19 cellular contexts compared by ENCODE assay signal in the genomic region with DNA sequence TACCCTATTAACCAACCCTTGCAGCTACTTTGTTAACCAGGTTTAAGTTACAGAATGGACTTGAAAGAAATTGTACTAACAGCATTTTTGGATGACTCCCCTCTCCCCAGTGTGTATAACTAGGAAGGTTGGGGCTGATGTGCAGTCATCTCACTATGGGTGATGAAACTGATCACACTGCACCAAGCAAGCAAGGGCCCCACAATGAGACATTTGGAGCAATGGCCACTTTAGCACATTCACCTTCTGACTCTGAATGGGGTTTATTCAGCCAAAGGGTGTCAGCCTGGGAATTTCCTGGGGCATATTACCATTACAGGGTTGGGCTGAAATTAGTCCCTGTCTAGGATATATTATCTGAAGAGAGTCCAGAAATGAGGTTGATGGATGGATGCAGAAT. TPM values are rescaled to one million over a fixed set of nuclear protein-coding genes. Genes with fewer than 3 reads are reported as not detected.
DNase-seq lines count a peak whose midpoint lies in the region; ATAC-seq and TF ChIP-seq lines count a peak whose summit lies in the region.
"Had no signal": no experiment of that assay in that cellular context is flagged by ENCODE, and none has a peak within 500 bp of the region (broad histone marks: within the 10 kb centered on the region; RNA-seq: fewer than 3 reads in every experiment).

No MANE protein-coding gene starts in this region.

- H3K79me2 ChIP-seq in PC-3 (ENCODE audit: low read length): no peaks in the 10 kb centered on the region

- peaks cover 6% of the 10 kb centered on the region for H3K36me3 Mint-ChIP-seq in IgD-negative memory B cell
- peaks cover 67% of the 10 kb centered on the region for H3K36me3 Mint-ChIP-seq in activated naive CD4-positive, alpha-beta T cell treated with anti-CD3 and anti-CD28 coated beads, Interleukin-2, amount 50 U/mL, for 24 hours

- no peaks in the 10 kb centered on the region for H3K27me3 Mint-ChIP-seq in IgD-negative memory B cell
- no peaks in the 10 kb centered on the region for H3K27me3 Mint-ChIP-seq in activated naive CD4-positive, alpha-beta T cell treated with anti-CD3 and anti-CD28 coated beads, Interleukin-2, amount 50 U/mL, for 24 hours

- H3K36me3 ChIP-seq in PC-3 (ENCODE audit: low read depth, low read length): no peaks in the 10 kb centered on the region
- H3K36me3 ChIP-seq: right atrium auricular region had no signal

- peak overlapping the region in 2 of 3 donors; percentile 17 to 46 for H3K27ac Mint-ChIP-seq in IgD-negative memory B cell
- H3K27ac Mint-ChIP-seq in activated naive CD4-positive, alpha-beta T cell treated with anti-CD3 and anti-CD28 coated beads, Interleukin-2, amount 50 U/mL, for 24 hours: peak overlapping the region; percentile 89

- no peak overlapping the region for H2AFZ ChIP-seq in PC-3 (ENCODE audit: low read length)

- H3K9me3 ChIP-seq in right cardiac atrium (ENCODE audit: control insufficient read depth, low read length) (no peaks in the 10 kb centered on the region), PC-3 (ENCODE audit: low read length) (no peaks in the 10 kb centered on the region)
- H3K9me3 ChIP-seq: Caco-2, right atrium auricular region had no signal

- intact Hi-C loops in right cardiac atrium (cut with DNase I): loop anchor here in 1 of 4 donors (5.0 kb wide), 1 partner anchor 65 kb away; no protein-coding TSS in a partner anchor
- intact Hi-C loops in PC-3 (cut with micrococcal nuclease): no loop called here

- peak; percentile 77 for DNase-seq in stimulated activated CD4-positive, alpha-beta T cell treated with anti-CD3 and anti-CD28 coated beads, Interleukin-1b, Interleukin-23, amount 100 ng/mL, for 48 hours
- DNase-seq in stimulated activated CD4-positive, alpha-beta T cell treated with anti-CD3 and anti-CD28 coated beads, Interleukin-4, amount 100 ng/mL, for 1 hour: no peak
- DNase-seq in stimulated activated naive CD8-positive, alpha-beta T cell treated with anti-CD3 and anti-CD28 coated beads, Interleukin-15, Interleukin-2, amounts not matched to agents 100 U/mL and 50 U/mL, for 24 hours: no peak
- DNase-seq in right cardiac atrium (no peak), PC-3 (no peak), A172 (ENCODE audit: low spot score) (no peak)
- DNase-seq: anterior cingulate cortex; Caco-2; central memory CD4-positive, alpha-beta T cell; EL; KBM-7; NCI-H1092; NCI-H526 treated with DMSO at 0.1 percent for 48 hours; SHP77 treated with DMSO at 0.1 percent for 48 hours had no signal

- H3K9ac ChIP-seq in PC-3 (ENCODE audit: low read length): no peak overlapping the region

- no peak for TF ChIP-seq CTCF in PC-3 (conservative IDR thresholded peaks at IDR 0.05; ENCODE audit: low read depth, low read length)

- H3K27ac ChIP-seq in right cardiac atrium (ENCODE audit: low read length): no peak overlapping the region
- H3K27ac ChIP-seq in PC-3 (ENCODE audit: low read length): no peak overlapping the region
- H3K27ac ChIP-seq: right atrium auricular region had no signal

- H3K4me1 Mint-ChIP-seq in IgD-negative memory B cell: peaks cover 6 to 13% (median 10%) of the 10 kb centered on the region in 3 donors
- peaks cover 88% of the 10 kb centered on the region for H3K4me1 Mint-ChIP-seq in activated naive CD4-positive, alpha-beta T cell treated with anti-CD3 and anti-CD28 coated beads, Interleukin-2, amount 50 U/mL, for 24 hours

- H3K4me2 ChIP-seq in PC-3 (ENCODE audit: low read length): no peak overlapping the region

- BruUV-seq in PC-3 (replicated peaks; lab: Mats Ljungman, UMichigan): no TSS peak

- no peaks in the 10 kb centered on the region for H3K9me2 ChIP-seq in PC-3 (replicated peaks; ENCODE audit: low read length)

- H3K4me3 Mint-ChIP-seq in IgD-negative memory B cell: no peak overlapping the region
- H3K4me3 Mint-ChIP-seq in activated naive CD4-positive, alpha-beta T cell treated with anti-CD3 and anti-CD28 coated beads, Interleukin-2, amount 50 U/mL, for 24 hours: peak overlapping the region; percentile 50

- no peaks in the 10 kb centered on the region for H3K27me3 ChIP-seq in right cardiac atrium (ENCODE audit: control insufficient read depth, insufficient read depth)
- no peaks in the 10 kb centered on the region for H3K27me3 ChIP-seq in PC-3 (ENCODE audit: low read length)
- H3K27me3 ChIP-seq: right atrium auricular region had no signal

- ATAC-seq in stimulated activated naive CD8-positive, alpha-beta T cell treated with anti-CD3 and anti-CD28 coated beads, Interleukin-15, Interleukin-2, amounts not matched to agents 100 U/mL and 50 U/mL, for 24 hours: peak; percentile 86
- ATAC-seq in right cardiac atrium: no peak
- ATAC-seq in PC-3: no peak
- ATAC-seq: esophagus mucosa, left lobe of liver had no signal

- H3F3A ChIP-seq in PC-3 (ENCODE audit: low read length, unreplicated experiment): no peaks in the 10 kb centered on the region

- H3K9me3 Mint-ChIP-seq in IgD-negative memory B cell: no peaks in the 10 kb centered on the region
- no peaks in the 10 kb centered on the region for H3K9me3 Mint-ChIP-seq in activated naive CD4-positive, alpha-beta T cell treated with anti-CD3 and anti-CD28 coated beads, Interleukin-2, amount 50 U/mL, for 24 hours

- H3K4me1 ChIP-seq in right cardiac atrium (ENCODE audit: control insufficient read depth, insufficient read depth, low read length) (peaks cover 3% of the 10 kb centered on the region), PC-3 (ENCODE audit: insufficient read depth, low read length) (peaks cover 6% of the 10 kb centered on the region; the same call in 1 of the 2 replicates)
- H3K4me1 ChIP-seq: right atrium auricular region had no signal

- no peaks in the 10 kb centered on the region for H4K20me1 ChIP-seq in PC-3 (ENCODE audit: low read length)

- POLR2A ChIA-PET in PC-3 (lab: Charles Lee; ENCODE audit: unreplicated experiment): no interaction called here

- CTCF ChIA-PET in PC-3 (lab: Charles Lee): no interaction called here

- no peak overlapping the region for H3K4me3 ChIP-seq in right cardiac atrium (ENCODE audit: low read length)
- no peak overlapping the region for H3K4me3 ChIP-seq in PC-3 (ENCODE audit: low read length)
- H3K4me3 ChIP-seq: right atrium auricular region had no signal

RNA-seq across cellular contexts. Expression of a gene that starts 18.7 kb away (rescaled TPM):
- 366 TPM for polyA plus RNA-seq in IgD-negative memory B cell
- total RNA-seq in right cardiac atrium: 10 to 100 TPM; 33.4 to 43.8 (median 37.2) TPM
- polyA plus RNA-seq in right cardiac atrium: 27.4 TPM
- total RNA-seq in PC-3 (2014; rRNA removed): 30.4 and 36.0 TPM in 2 replicates
- total RNA-seq in A172 (2014; rRNA removed; shearing (Covaris generic)): 24.7 and 47.7 TPM in 2 replicates
